Comparison of ENCODE assay signal across 29 cellular contexts in genomic region chr18:70219688-70220087, GRCh38.
"Had no signal": no experiment of that assay in that cellular context is flagged by ENCODE, and none has a peak within 500 bp of the region (broad histone marks: within the 10 kb centered on the region; RNA-seq: fewer than 3 reads in every experiment).

No MANE protein-coding gene starts in this region.

- H3K36me3 ChIP-seq: cardiac muscle cell, colonic mucosa, WERI-Rb-1 had no signal

- H3K27ac ChIP-seq: body of pancreas, cardiac muscle cell, colonic mucosa, WERI-Rb-1 had no signal

- H3K27me3 ChIP-seq: body of pancreas, cardiac muscle cell, colonic mucosa had no signal

- H3K4me3 ChIP-seq: body of pancreas, cardiac muscle cell, colonic mucosa had no signal

- DNase-seq: activated B cell treated with CpG ODN at 0.5 μM for 24 hours; activated CD4-positive, alpha-beta T cell treated with anti-CD3 and anti-CD28 coated beads for 48 hours; activated CD4-positive, alpha-beta T cell treated with anti-CD3 and anti-CD28 coated beads, Interleukin-2, amount 50 U/mL, for 1 hour; activated CD4-positive, alpha-beta T cell treated with anti-CD3 and anti-CD28 coated beads, Interleukin-2, amount 50 U/mL, for 48 hours; activated CD8-positive, alpha-beta memory T cell treated with anti-CD3 and anti-CD28 coated beads for 24 hours; activated CD8-positive, alpha-beta T cell treated with anti-CD3 and anti-CD28 coated beads for 36 hours; activated effector memory CD4-positive, alpha-beta T cell treated with Interleukin-2 at 50 U/mL for 16 hours; activated gamma-delta T cell treated with Interleukin-2 at 50 U/mL for 16 hours; activated naive CD4-positive, alpha-beta T cell treated with anti-CD3 and anti-CD28 coated beads, Interleukin-2, amount 50 U/mL, for 16 hours; activated naive CD4-positive, alpha-beta T cell treated with Interleukin-2 at 50 U/mL for 16 hours; activated T-cell treated with anti-CD3 and anti-CD28 coated beads, Interleukin-2, amount 50 U/mL, for 4 hours; amniotic stem cell; aorta; body of pancreas; central memory CD4-positive, alpha-beta T cell; cerebellar nuclear complex; colonic mucosa; effector CD8-positive, alpha-beta T cell; foreskin fibroblast; head of caudate nucleus; T-helper 1 cell; T-helper 17 cell; T1000; WERI-Rb-1 had no signal

- FAIRE-seq: frontal cortex had no signal

- H3K9me3 ChIP-seq: body of pancreas, colonic mucosa had no signal

- ATAC-seq: activated CD4-positive, CD25-positive, alpha-beta regulatory T cell treated with anti-CD3 and anti-CD28 coated beads, Interleukin-2, amount 50 U/mL, for 24 hours; activated CD8-positive, alpha-beta T cell treated with anti-CD3 and anti-CD28 coated beads for 36 hours; activated T-cell treated with anti-CD3 and anti-CD28 coated beads, Interleukin-2, amount 50 U/mL, for 4 hours; activated T-helper 17 cell treated with anti-CD3 and anti-CD28 coated beads, Interleukin-2, amount 50 U/mL, for 72 hours; body of pancreas; esophagus mucosa; T-helper 17 cell had no signal

- H3K4me1 ChIP-seq: body of pancreas, colonic mucosa had no signal
